Comparison of ENCODE assay signal across 25 cellular contexts in the genomic region with DNA sequence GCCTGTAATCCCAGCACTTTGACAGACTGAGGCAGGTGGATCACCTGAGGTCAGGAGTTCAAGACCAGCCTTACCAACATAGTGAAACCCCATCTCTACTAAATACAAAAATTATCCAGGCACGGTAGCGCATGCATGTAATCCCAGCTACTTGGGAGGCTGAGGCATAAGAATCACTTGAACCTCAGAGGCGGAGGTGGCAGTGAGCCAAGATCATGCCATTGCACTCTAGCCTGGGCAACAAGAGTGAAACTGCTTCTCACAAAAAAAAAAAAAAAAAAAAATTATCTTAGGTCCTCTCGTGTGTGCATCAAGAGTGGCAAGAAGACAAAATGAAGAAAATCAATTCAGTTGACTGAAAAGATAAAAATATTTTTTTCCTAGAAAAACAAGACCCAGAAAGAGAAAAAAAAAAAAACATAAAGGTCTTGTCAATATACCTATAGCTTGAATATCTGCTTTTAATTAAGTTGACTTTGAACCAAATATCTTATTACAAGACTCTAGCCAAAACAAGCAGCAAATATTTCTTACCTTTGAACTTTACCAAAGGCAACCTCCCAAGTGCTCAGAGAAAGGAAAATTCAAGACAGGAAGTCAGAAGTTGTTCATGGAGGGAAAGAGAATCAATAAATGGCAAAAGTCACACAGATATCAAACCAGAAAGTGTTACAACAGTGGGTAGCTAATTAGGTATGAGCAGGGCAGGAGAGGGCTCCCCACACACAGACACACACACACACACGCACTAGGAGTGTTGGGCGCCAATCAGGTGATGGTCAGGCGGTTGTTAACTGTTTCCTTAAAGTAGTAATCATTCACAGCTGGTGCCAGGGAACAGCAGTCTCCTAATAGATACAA. TPM values are rescaled to one million over a fixed set of nuclear protein-coding genes. Genes with fewer than 3 reads are reported as not detected.
"Had no signal": no experiment of that assay in that cellular context is flagged by ENCODE, and none has a peak within 500 bp of the region (broad histone marks: within the 10 kb centered on the region; RNA-seq: fewer than 3 reads in every experiment).

No MANE protein-coding gene starts in this region.

- DNase-seq: cortex of kidney; dorsolateral prefrontal cortex; effector memory CD4-positive, alpha-beta T cell; immature natural killer cell; left ventricle myocardium superior; mesendoderm; naive thymus-derived CD4-positive, alpha-beta T cell; nephron progenitor cell; psoas muscle; retina; stimulated activated CD4-positive, alpha-beta T cell treated with anti-CD3 and anti-CD28 coated beads, Interleukin-2, amount 100 ng/mL, for 24 hours; stimulated activated CD4-positive, alpha-beta T cell treated with anti-CD3 and anti-CD28 coated beads, Interleukin-4, amount 100 ng/mL, for 4 hours; stimulated activated naive B cell treated with anti-CD40 and anti-IgM and Interleukin-4, amounts not matched to agents 10 μg/mL and 1 μg/mL and 100 μg/mL, for 72 hours; stimulated activated naive CD8-positive, alpha-beta T cell treated with anti-CD3 and anti-CD28 coated beads, Interleukin-15, amount 100 ng/mL, for 72 hours; trophoblast cell; uterus had no signal

- H3K4me3 ChIP-seq: dorsolateral prefrontal cortex, esophagus muscularis mucosa, gastroesophageal sphincter, psoas muscle, thoracic aorta, uterus had no signal

- H3K4me1 ChIP-seq: esophagus muscularis mucosa, gastroesophageal sphincter, psoas muscle, uterus had no signal

- H3K27me3 ChIP-seq: gastroesophageal sphincter, uterus had no signal

- H3K9me3 ChIP-seq: psoas muscle, thoracic aorta, uterus had no signal

- FAIRE-seq: endometrium, keratinocyte had no signal

- H3K27ac ChIP-seq: dorsolateral prefrontal cortex, esophagus muscularis mucosa, gastroesophageal sphincter, psoas muscle, thoracic aorta, uterus had no signal

- ATAC-seq: gastroesophageal sphincter; left ventricle myocardium superior; naive thymus-derived CD4-positive, alpha-beta T cell; psoas muscle; sciatic nerve; stimulated activated naive B cell treated with anti-CD40 and anti-IgM and Interleukin-4, amounts not matched to agents 10 μg/mL and 1 μg/mL and 100 μg/mL, for 72 hours; stimulated activated naive CD8-positive, alpha-beta T cell treated with anti-CD3 and anti-CD28 coated beads, Interleukin-15, amount 100 ng/mL, for 72 hours had no signal

- H3K36me3 ChIP-seq: esophagus muscularis mucosa, gastroesophageal sphincter, thoracic aorta, uterus had no signal

RNA-seq across cellular contexts. Expression of a gene that starts 29.6 kb away (rescaled TPM):
- total RNA-seq: dorsolateral prefrontal cortex; esophagus muscularis mucosa; fibroblast of villous mesenchyme; gastroesophageal sphincter; left ventricle myocardium superior; lung microvascular endothelial cell; naive thymus-derived CD4-positive, alpha-beta T cell; psoas muscle; sciatic nerve; skeletal muscle tissue; uterus had no signal
- polyA plus RNA-seq: immature natural killer cell; naive thymus-derived CD4-positive, alpha-beta T cell; psoas muscle had no signal

RNA-seq across cellular contexts. Expression of a gene that starts 40.0 kb away (rescaled TPM):
- total RNA-seq: fibroblast of villous mesenchyme, lung microvascular endothelial cell, skeletal muscle tissue had no signal
- polyA plus RNA-seq: keratinocyte; naive thymus-derived CD4-positive, alpha-beta T cell had no signal
